In the genomic region with DNA sequence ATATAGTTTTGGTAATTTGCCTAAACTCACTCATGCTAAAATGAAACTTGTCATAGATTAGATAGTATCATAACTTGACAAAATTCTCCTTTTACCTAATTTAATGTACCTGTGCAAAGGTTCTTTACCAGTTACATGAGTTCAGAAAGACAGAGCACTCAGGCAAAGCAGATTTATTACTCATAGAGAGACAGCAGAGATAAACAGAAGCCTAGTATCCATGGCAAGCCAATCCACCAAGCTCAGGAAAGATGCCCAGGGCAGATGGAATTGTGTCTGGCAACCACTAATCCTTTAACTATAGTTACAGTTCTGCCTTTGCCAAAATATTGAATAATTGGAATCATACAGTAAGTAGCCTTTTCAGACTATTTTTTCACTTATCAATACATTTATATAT, we compare ENCODE assay signal across 24 cellular contexts.
"Had no signal": no experiment of that assay in that cellular context is flagged by ENCODE, and none has a peak within 500 bp of the region (broad histone marks: within the 10 kb centered on the region; RNA-seq: fewer than 3 reads in every experiment).

No MANE protein-coding gene starts in this region.

- DNase-seq: activated CD4-positive, alpha-beta memory T cell treated with anti-CD3 and anti-CD28 coated beads for 36 hours; activated CD4-positive, alpha-beta T cell treated with anti-CD3 and anti-CD28 coated beads for 36 hours; activated CD4-positive, alpha-beta T cell treated with anti-CD3 and anti-CD28 coated beads, Interleukin-2, amount 10 ng/mL, durations not matched to agents 24 days and 14 days; activated CD4-positive, CD25-positive, alpha-beta regulatory T cell; activated CD4-positive, CD25-positive, alpha-beta regulatory T cell treated with anti-CD3 and anti-CD28 coated beads, Interleukin-2, amount 50 U/mL, for 72 hours; activated CD8-positive, alpha-beta memory T cell treated with anti-CD3 and anti-CD28 coated beads, Interleukin-2, amount 10 ng/mL, durations not matched to agents 7 days and 5 days; activated CD8-positive, alpha-beta memory T cell treated with anti-CD3 and anti-CD28 coated beads, Interleukin-2, amount 50 U/mL, for 4 hours; activated CD8-positive, alpha-beta T cell treated with anti-CD3 and anti-CD28 coated beads, Interleukin-2, amount 10 ng/mL, durations not matched to agents 7 days and 5 days; activated gamma-delta T cell; activated naive CD4-positive, alpha-beta T cell; activated naive CD4-positive, alpha-beta T cell treated with anti-CD3 and anti-CD28 coated beads, Interleukin-2, amount 50 U/mL, for 16 hours; activated T-cell treated with anti-CD3 and anti-CD28 coated beads, Interleukin-2, amount 50 U/mL, for 24 hours; activated T-cell treated with anti-CD3 and anti-CD28 coated beads, Interleukin-2, amount 50 U/mL, for 72 hours; amniotic stem cell; anterior cingulate cortex; body of pancreas; central memory CD4-positive, alpha-beta T cell; cerebellar nuclear complex; colonic mucosa; effector CD8-positive, alpha-beta T cell; esophagus squamous epithelium; head of caudate nucleus; T-helper 2 cell had no signal

- H3K36me3 ChIP-seq: colonic mucosa, esophagus squamous epithelium had no signal

- H3K4me1 Mint-ChIP-seq: activated CD4-positive, alpha-beta T cell treated with anti-CD3 and anti-CD28 coated beads for 36 hours; activated CD4-positive, alpha-beta T cell treated with anti-CD3 and anti-CD28 coated beads, Interleukin-2, amount 10 ng/mL, durations not matched to agents 24 days and 14 days; activated CD8-positive, alpha-beta memory T cell treated with anti-CD3 and anti-CD28 coated beads, Interleukin-2, amount 10 ng/mL, durations not matched to agents 7 days and 5 days had no signal

- H3K27ac Mint-ChIP-seq: activated CD4-positive, alpha-beta memory T cell treated with anti-CD3 and anti-CD28 coated beads for 36 hours; activated CD4-positive, alpha-beta T cell treated with anti-CD3 and anti-CD28 coated beads for 36 hours; activated CD4-positive, alpha-beta T cell treated with anti-CD3 and anti-CD28 coated beads, Interleukin-2, amount 10 ng/mL, durations not matched to agents 24 days and 14 days; activated CD8-positive, alpha-beta memory T cell treated with anti-CD3 and anti-CD28 coated beads, Interleukin-2, amount 10 ng/mL, durations not matched to agents 7 days and 5 days; activated CD8-positive, alpha-beta T cell treated with anti-CD3 and anti-CD28 coated beads, Interleukin-2, amount 10 ng/mL, durations not matched to agents 7 days and 5 days; activated naive CD8-positive, alpha-beta T cell; activated T-cell treated with anti-CD3 and anti-CD28 coated beads, Interleukin-2, amount 50 U/mL, for 24 hours; activated T-cell treated with anti-CD3 and anti-CD28 coated beads, Interleukin-2, amount 50 U/mL, for 72 hours had no signal

- H3K4me3 ChIP-seq: body of pancreas, colonic mucosa, esophagus squamous epithelium had no signal

- H3K27me3 ChIP-seq: body of pancreas, colonic mucosa, esophagus squamous epithelium had no signal

- H3K27me3 Mint-ChIP-seq: activated CD4-positive, alpha-beta memory T cell treated with anti-CD3 and anti-CD28 coated beads for 36 hours; activated CD4-positive, alpha-beta T cell treated with anti-CD3 and anti-CD28 coated beads for 36 hours; activated CD4-positive, alpha-beta T cell treated with anti-CD3 and anti-CD28 coated beads, Interleukin-2, amount 10 ng/mL, durations not matched to agents 24 days and 14 days; activated CD8-positive, alpha-beta memory T cell treated with anti-CD3 and anti-CD28 coated beads, Interleukin-2, amount 10 ng/mL, durations not matched to agents 7 days and 5 days; activated naive CD8-positive, alpha-beta T cell; activated T-cell treated with anti-CD3 and anti-CD28 coated beads, Interleukin-2, amount 50 U/mL, for 24 hours had no signal

- H3K4me1 ChIP-seq: body of pancreas, colonic mucosa, esophagus squamous epithelium had no signal

- H3K36me3 Mint-ChIP-seq: activated CD4-positive, alpha-beta memory T cell treated with anti-CD3 and anti-CD28 coated beads for 36 hours; activated CD8-positive, alpha-beta memory T cell treated with anti-CD3 and anti-CD28 coated beads, Interleukin-2, amount 10 ng/mL, durations not matched to agents 7 days and 5 days; activated naive CD8-positive, alpha-beta T cell had no signal

- H3K9me3 Mint-ChIP-seq: activated T-cell treated with anti-CD3 and anti-CD28 coated beads, Interleukin-2, amount 50 U/mL, for 72 hours had no signal

- H3K9me3 ChIP-seq: body of pancreas, colonic mucosa had no signal

- H3K4me3 Mint-ChIP-seq: activated CD4-positive, alpha-beta memory T cell treated with anti-CD3 and anti-CD28 coated beads for 36 hours; activated CD4-positive, alpha-beta T cell treated with anti-CD3 and anti-CD28 coated beads for 36 hours; activated CD4-positive, alpha-beta T cell treated with anti-CD3 and anti-CD28 coated beads, Interleukin-2, amount 10 ng/mL, durations not matched to agents 24 days and 14 days; activated CD8-positive, alpha-beta memory T cell treated with anti-CD3 and anti-CD28 coated beads, Interleukin-2, amount 10 ng/mL, durations not matched to agents 7 days and 5 days; activated CD8-positive, alpha-beta T cell treated with anti-CD3 and anti-CD28 coated beads, Interleukin-2, amount 10 ng/mL, durations not matched to agents 7 days and 5 days; activated naive CD8-positive, alpha-beta T cell; activated T-cell treated with anti-CD3 and anti-CD28 coated beads, Interleukin-2, amount 50 U/mL, for 24 hours; activated T-cell treated with anti-CD3 and anti-CD28 coated beads, Interleukin-2, amount 50 U/mL, for 72 hours had no signal
